10 cellular contexts compared by ENCODE assay signal in genomic region chr16:66740533-66740932, GRCh38. TPM values are rescaled to one million over a fixed set of nuclear protein-coding genes. Genes with fewer than 3 reads are reported as not detected.
DNase-seq lines count a peak whose midpoint lies in the region; ATAC-seq and TF ChIP-seq lines count a peak whose summit lies in the region.
"Had no signal": no experiment of that assay in that cellular context is flagged by ENCODE, and none has a peak within 500 bp of the region (broad histone marks: within the 10 kb centered on the region; RNA-seq: fewer than 3 reads in every experiment).

No MANE protein-coding gene starts in this region.

- ATAC-seq in Right ventricle myocardium inferior (peak; percentile 45), sciatic nerve (no peak), HG03175 (IDR thresholded peaks at IDR 0.05; ENCODE audit: unreplicated experiment) (no peak)

- peak overlapping the region; percentile 24 for H3K27ac Mint-ChIP-seq in mesothelial cell of epicardium

- no peak overlapping the region for H3K4me3 Mint-ChIP-seq in mesothelial cell of epicardium

- intact Hi-C loops in Right ventricle myocardium inferior (cut with DNase I): no loop called here
- intact Hi-C loops in cardiac septum (cut with DNase I): no loop called here
- intact Hi-C loops in dorsolateral prefrontal cortex (cut with DNase I): loop anchor here (5.0 to 10.0 kb wide), 3 partner anchors 43 to 336 kb away; partner anchors contain the start of gene CMTM4 (in 1 of the 2)
- intact Hi-C loops in sciatic nerve (cut with DNase I): no loop called here

- no peaks in the 10 kb centered on the region for H3K9me3 Mint-ChIP-seq in mesothelial cell of epicardium

- H3K4me3 ChIP-seq in dorsolateral prefrontal cortex: peak overlapping the region in 32 of 59 donors; percentile 3 to 46 (median 24)
- H3K4me3 ChIP-seq: HAP-1 had no signal

- no peaks in the 10 kb centered on the region for H3K27me3 Mint-ChIP-seq in mesothelial cell of epicardium (ENCODE audit: low read depth)

- peaks cover 4% of the 10 kb centered on the region for H3K4me1 Mint-ChIP-seq in mesothelial cell of epicardium

- H3K27ac ChIP-seq in dorsolateral prefrontal cortex: peak overlapping the region; percentile 76 to 99 (median 96)

- no peak for TF ChIP-seq CTCF in dorsolateral prefrontal cortex (IDR thresholded peaks at IDR 0.05 in 54 of 56, conservative IDR thresholded peaks at IDR 0.05 in 2 of 56; ENCODE audit: low read depth in 1 of 56, partially characterized antibody in 56 of 56)
- no peak for TF ChIP-seq CTCF in mesothelial cell of epicardium (IDR thresholded peaks at IDR 0.05; ENCODE audit: unreplicated experiment)

- no peaks in the 10 kb centered on the region for H3K27me3 ChIP-seq in dorsolateral prefrontal cortex

- H3K36me3 Mint-ChIP-seq in mesothelial cell of epicardium: peaks cover 21% of the 10 kb centered on the region

- DNase-seq in Right ventricle myocardium inferior (ENCODE audit: missing footprints) (no peak), cardiac septum (ENCODE audit: low spot score) (no peak), dorsolateral prefrontal cortex (no peak), mesothelial cell of epicardium (ENCODE audit: low spot score in 2 of 2, unreplicated experiment in 2 of 2) (no peak), iPS-NIHi11 (ENCODE audit: low spot score) (no peak), sciatic nerve (ENCODE audit: low spot score) (no peak), NCI-H2107 (lab: John Stamatoyannopoulos, UW) (no peak)
- DNase-seq: NCI-H2227 treated with DMSO at 0.1 percent for 48 hours had no signal

RNA-seq across cellular contexts. Expression of gene DYNC1LI2, which starts 10.9 kb away (rescaled TPM):
- 76.6 TPM for total RNA-seq in Right ventricle myocardium inferior
- 123 TPM for total RNA-seq in cardiac septum
- total RNA-seq in dorsolateral prefrontal cortex: 100 to 1,000 TPM; 181 to 428 (median 266) TPM
- total RNA-seq in mesothelial cell of epicardium: 145 to 157 TPM (median 150 TPM) in 3 replicates
- 205 TPM for total RNA-seq in sciatic nerve

RNA-seq across cellular contexts. Expression of gene CMTM4, which starts 44.0 kb away (rescaled TPM):
- total RNA-seq in Right ventricle myocardium inferior: 10.9 TPM
- 10.4 TPM for total RNA-seq in cardiac septum
- total RNA-seq in dorsolateral prefrontal cortex: 100 to 1,000 TPM in 112 of 120 experiments, 10 to 100 TPM in 8; 82.8 to 193 (median 119) TPM
- 60.1 to 63.4 TPM (median 60.8 TPM) in 3 replicates for total RNA-seq in mesothelial cell of epicardium
- 17.8 TPM for total RNA-seq in sciatic nerve

Comparison
In these comparisons a context has a peak if more than half of its experiments do, and no peak if none do; other contexts are left out.
1. intact Hi-C loops: an anchor here in dorsolateral prefrontal cortex (5.0 to 10.0 kb wide); none called in Right ventricle myocardium inferior, cardiac septum and sciatic nerve.